7 cellular contexts compared by ENCODE assay signal in genomic region chr9:27527702-27528277, GRCh38. TPM values are rescaled to one million over a fixed set of nuclear protein-coding genes. Genes with fewer than 3 reads are reported as not detected.
DNase-seq lines count a peak whose midpoint lies in the region; ATAC-seq and TF ChIP-seq lines count a peak whose summit lies in the region.

No MANE protein-coding gene starts in this region.

- H3K27me3 ChIP-seq in Loucy (ENCODE audit: insufficient read depth, low read length, poor library complexity, severe bottlenecking) (peaks cover 15% of the 10 kb centered on the region), lung (ENCODE audit: control insufficient read depth, insufficient read depth) (no peaks in the 10 kb centered on the region), suprapubic skin (no peaks in the 10 kb centered on the region), SJCRH30 (no peaks in the 10 kb centered on the region)

- H3K9me3 ChIP-seq in Loucy (ENCODE audit: insufficient read depth, low read depth, low read length) (no peaks in the 10 kb centered on the region), lung (ENCODE audit: control insufficient read depth in 2 of 2, insufficient read depth in 1 of 2, low read length in 1 of 2) (no peaks in the 10 kb centered on the region), suprapubic skin (no peaks in the 10 kb centered on the region), SJCRH30 (replicated peaks) (no peaks in the 10 kb centered on the region)

- H3F3A ChIP-seq in Loucy (ENCODE audit: low read depth), result no peaks in the 10 kb centered on the region

- H3K27ac ChIP-seq in lung (ENCODE audit: low read depth in 1 of 2, low read length in 1 of 2) (peak overlapping the region in 1 of 2 donors; percentile 91), suprapubic skin (peak overlapping the region; percentile 93), SJCRH30 (no peak overlapping the region)

- H3K9me3 Mint-ChIP-seq in central memory CD8-positive, alpha-beta T cell, result no peaks in the 10 kb centered on the region

- DNase-seq in central memory CD8-positive, alpha-beta T cell (ENCODE audit: low spot score in 2 of 2), result no peak
- DNase-seq in lung (ENCODE audit: low spot score), result no peak
- no peak for DNase-seq in suprapubic skin (ENCODE audit: low spot score in 2 of 2)
- DNase-seq in SJCRH30, result no peak
- no peak for DNase-seq in DMS53 (lab: John Stamatoyannopoulos, UW)

- H3K36me3 ChIP-seq in Loucy (ENCODE audit: insufficient read depth, low read length) (no peaks in the 10 kb centered on the region), lung (ENCODE audit: control insufficient read depth in 2 of 2, insufficient read depth in 2 of 2, low read length in 2 of 2) (peaks cover 0 to 2% of the 10 kb centered on the region in 2 donors), suprapubic skin (no peaks in the 10 kb centered on the region), SJCRH30 (no peaks in the 10 kb centered on the region)

- H3K4me1 Mint-ChIP-seq in central memory CD8-positive, alpha-beta T cell, result peaks cover 17% of the 10 kb centered on the region

- H3K27me3 Mint-ChIP-seq in central memory CD8-positive, alpha-beta T cell, result no peaks in the 10 kb centered on the region

- no peak for TF ChIP-seq EP300 in suprapubic skin (IDR thresholded peaks at IDR 0.05)

- H3K4me3 Mint-ChIP-seq in central memory CD8-positive, alpha-beta T cell, result peak overlapping the region; percentile 85

- 24 to 32% methylated on average over 17 of the region's 17 CpGs for WGBS in lung, 2 donors
- WGBS in suprapubic skin, result 17% methylated on average over 17 of the region's 17 CpGs

- H3K9ac ChIP-seq in Loucy (ENCODE audit: low read depth, low read length, poor library complexity, severe bottlenecking), result peak overlapping the region; percentile 64

- H3K79me2 ChIP-seq in Loucy (ENCODE audit: insufficient read depth, low read length), result no peaks in the 10 kb centered on the region

- H3K9me2 ChIP-seq in Loucy (replicated peaks; ENCODE audit: low read depth, low read length), result no peaks in the 10 kb centered on the region

- H4K20me1 ChIP-seq in Loucy (ENCODE audit: insufficient read depth, low read length, poor library complexity, severe bottlenecking), result no peaks in the 10 kb centered on the region

- peaks cover 3% of the 10 kb centered on the region for H3K36me3 Mint-ChIP-seq in central memory CD8-positive, alpha-beta T cell (ENCODE audit: insufficient read depth)

- H3K27ac Mint-ChIP-seq in central memory CD8-positive, alpha-beta T cell (ENCODE audit: low read depth), result no peak overlapping the region

- peak overlapping the region; percentile 80 for H3K4me2 ChIP-seq in Loucy (ENCODE audit: low read depth, low read length, poor library complexity, severe bottlenecking)

- peak overlapping the region; percentile 79 for H3K4me3 ChIP-seq in Loucy (ENCODE audit: low read length, poor library complexity, severe bottlenecking)
- H3K4me3 ChIP-seq in lung, result peak overlapping the region; percentile 71
- H3K4me3 ChIP-seq in suprapubic skin, result peak overlapping the region; percentile 87
- H3K4me3 ChIP-seq in SJCRH30, result no peak overlapping the region

- no peak for ATAC-seq in central memory CD8-positive, alpha-beta T cell (replicated peaks; ENCODE audit: extremely low read depth, poor library complexity, severe bottlenecking)
- ATAC-seq in lung (ENCODE audit: insufficient read depth, low FRiP score), result no peak
- ATAC-seq in HG02610 (IDR thresholded peaks at IDR 0.05; ENCODE audit: unreplicated experiment), result no peak

- no peaks in the 10 kb centered on the region for H3K4me1 ChIP-seq in Loucy (ENCODE audit: insufficient read depth, low read length, poor library complexity, severe bottlenecking)
- H3K4me1 ChIP-seq in lung (ENCODE audit: control insufficient read depth in 2 of 2, insufficient read depth in 2 of 2, low read length in 2 of 2), result peaks cover 0 to 4% of the 10 kb centered on the region in 2 donors
- peaks cover 31% of the 10 kb centered on the region for H3K4me1 ChIP-seq in suprapubic skin
- H3K4me1 ChIP-seq in SJCRH30, result no peaks in the 10 kb centered on the region

- no peak for TF ChIP-seq POLR2A in suprapubic skin (IDR thresholded peaks at IDR 0.05)

- TF ChIP-seq CTCF in Loucy (conservative IDR thresholded peaks at IDR 0.05; ENCODE audit: low read length), result no peak
- no peak for TF ChIP-seq CTCF in lung (IDR thresholded peaks at IDR 0.05; ENCODE audit: control extremely low read depth, extremely low read depth)
- TF ChIP-seq CTCF in suprapubic skin (IDR thresholded peaks at IDR 0.05), result no peak

- H2AFZ ChIP-seq in Loucy (ENCODE audit: low read length), result peak overlapping the region; percentile 93; the same call in 1 of the 2 replicates

RNA-seq across cellular contexts. Expression of gene MOB3B, which starts 1.8 kb away (rescaled TPM):
- total RNA-seq in lung, result 10 to 100 TPM in 1 of 2 donors, 1 to 10 TPM in 1; 8.7 to 12.9 TPM
- polyA plus RNA-seq in lung, result 1 to 10 TPM; 1.6 to 4.2 TPM
- total RNA-seq in suprapubic skin, result 10 to 100 TPM in 2 of 4 donors, 1 to 10 TPM in 2; 8.2 to 21.5 (median 10.9) TPM
- total RNA-seq in SJCRH30 (2014; rRNA removed; shearing (Covaris generic)), result 0.25 and 0.34 TPM in 2 replicates

RNA-seq across cellular contexts. Expression of gene IFNK, which starts 3.7 kb away (rescaled TPM):
- total RNA-seq in lung (not detected), suprapubic skin (not detected)
- not detected for polyA plus RNA-seq in lung
- not detected in 2 replicates for total RNA-seq in SJCRH30 (2014; rRNA removed; shearing (Covaris generic))

RNA-seq across cellular contexts. Expression of gene C9orf72, which starts 45.5 kb away (rescaled TPM):
- 10 to 100 TPM; 23.4 to 59.6 TPM for total RNA-seq in lung
- polyA plus RNA-seq in lung, result 10 to 100 TPM; 14.4 to 23.6 TPM
- 10 to 100 TPM; 12.2 to 48.3 (median 14.5) TPM for total RNA-seq in suprapubic skin
- 9.6 and 10.0 TPM in 2 replicates for total RNA-seq in SJCRH30 (2014; rRNA removed; shearing (Covaris generic))
